Comparison of ENCODE assay signal across 9 cellular contexts in genomic region chr1:169601096-169601881, GRCh38. TPM values are rescaled to one million over a fixed set of nuclear protein-coding genes. Genes with fewer than 3 reads are reported as not detected.
DNase-seq lines count a peak whose midpoint lies in the region; ATAC-seq, FAIRE-seq and TF ChIP-seq lines count a peak whose summit lies in the region.
"Had no signal": no experiment of that assay in that cellular context is flagged by ENCODE, and none has a peak within 500 bp of the region (broad histone marks: within the 10 kb centered on the region; RNA-seq: fewer than 3 reads in every experiment).

No MANE protein-coding gene starts in this region.

- no peak overlapping the region for H3K18ac ChIP-seq in neuronal stem cell (ENCODE audit: low read length)

- no peaks in the 10 kb centered on the region for H3K36me3 ChIP-seq in Caco-2 (ENCODE audit: control insufficient read depth, insufficient read depth, low read length)
- H3K36me3 ChIP-seq in neuronal stem cell (replicated peaks in 1 of 2; ENCODE audit: control insufficient read depth in 2 of 2, insufficient read depth in 2 of 2, low read length in 2 of 2) = no peaks in the 10 kb centered on the region
- H3K36me3 ChIP-seq: SJSA1 had no signal

- no CpG with 5 or more reads among the region's 3 CpGs for WGBS in neuronal stem cell (ENCODE audit: extremely low coverage in 2 of 2, insufficient read length in 2 of 2, insufficient replicate concordance in 1 of 2), 2 donors

- no peak overlapping the region for H2BK12ac ChIP-seq in neuronal stem cell (ENCODE audit: low read length)

- no peaks in the 10 kb centered on the region for H3K9me3 Mint-ChIP-seq in Caco-2 (ENCODE audit: unreplicated experiment)

- H3K9ac ChIP-seq in neuronal stem cell (ENCODE audit: low read depth, low read length, poor library complexity) = no peak overlapping the region

- intact Hi-C loops in Caco-2 (cut with micrococcal nuclease; ENCODE audit: unreplicated experiment) = loop anchor here (1.0 kb wide), 3 partner anchors 51 to 208 kb away; no protein-coding TSS in a partner anchor

- no TSS peak for BruUV-seq in Caco-2 (replicated peaks; lab: Mats Ljungman, UMichigan)

- ATAC-seq in GM21723 (IDR thresholded peaks at IDR 0.05; ENCODE audit: unreplicated experiment) = peak; percentile 67
- no peak for ATAC-seq in GM21528 (IDR thresholded peaks at IDR 0.05; ENCODE audit: low FRiP score, unreplicated experiment)
- ATAC-seq in HG02981 (IDR thresholded peaks at IDR 0.05; ENCODE audit: unreplicated experiment) = no peak

- H3K4me3 Mint-ChIP-seq in Caco-2 (ENCODE audit: unreplicated experiment) = no peak overlapping the region

- FAIRE-seq in RCC 7860 (lab: Jason Lieb, UNC) = peak; percentile 16

- CTCF ChIA-PET in Caco-2 (lab: Charles Lee) = interaction anchor here (1.8 to 2.1 kb wide), 2 partner anchors 111 to 208 kb away, joined by 9 to 23 read pairs; no protein-coding TSS in a partner anchor

- no peak overlapping the region for H3K27ac ChIP-seq in neuronal stem cell (replicated peaks; ENCODE audit: low read length)
- H3K27ac ChIP-seq: SJSA1 had no signal

- peak in 1 of 2 experiments; percentile 34 for DNase-seq in Caco-2
- peak; percentile 34 for DNase-seq in RCC 7860 (ENCODE audit: low spot score)
- DNase-seq in epithelial cell of esophagus (ENCODE audit: low read depth) = peak; percentile 33
- DNase-seq in neuronal stem cell (ENCODE audit: low spot score) = peak; percentile 8
- no peak for DNase-seq in cerebellar nuclear complex (lab: John Stamatoyannopoulos, UW)

- H3K4ac ChIP-seq in neuronal stem cell (ENCODE audit: low read length) = no peak overlapping the region

- H2BK15ac ChIP-seq in neuronal stem cell (ENCODE audit: low read length) = no peak overlapping the region

- no peak overlapping the region for H4K91ac ChIP-seq in neuronal stem cell (ENCODE audit: low read depth, low read length, poor library complexity)

- no peaks in the 10 kb centered on the region for H3K4me1 ChIP-seq in Caco-2
- no peaks in the 10 kb centered on the region for H3K4me1 ChIP-seq in neuronal stem cell (ENCODE audit: control insufficient read depth in 2 of 2, insufficient read depth in 1 of 2, low read depth in 1 of 2, low read length in 2 of 2)
- H3K4me1 ChIP-seq: SJSA1 had no signal

- no peak overlapping the region for H2BK120ac ChIP-seq in neuronal stem cell (ENCODE audit: low read depth, low read length)

- no peak overlapping the region for H3K4me2 ChIP-seq in neuronal stem cell (ENCODE audit: insufficient read depth, low read length, poor library complexity, severe bottlenecking)

- POLR2A ChIA-PET in Caco-2 (lab: Charles Lee) = no interaction called here

- H3K27ac Mint-ChIP-seq in Caco-2 (ENCODE audit: unreplicated experiment) = no peak overlapping the region

- H3K4me3 ChIP-seq in Caco-2 (ENCODE audit: low read depth, low read length) (no peak overlapping the region), epithelial cell of esophagus (ENCODE audit: low read length) (no peak overlapping the region), neuronal stem cell (ENCODE audit: low read length in 2 of 2) (no peak overlapping the region)
- H3K4me3 ChIP-seq: SJSA1 had no signal

- H3K4me1 Mint-ChIP-seq in Caco-2 (ENCODE audit: low read depth, unreplicated experiment) = no peaks in the 10 kb centered on the region

- H3K79me1 ChIP-seq in neuronal stem cell (ENCODE audit: low read depth, low read length) = no peaks in the 10 kb centered on the region

- H2AK5ac ChIP-seq in neuronal stem cell (ENCODE audit: low read depth, low read length) = no peak overlapping the region

- no peaks in the 10 kb centered on the region for H3K36me3 Mint-ChIP-seq in Caco-2 (ENCODE audit: insufficient read depth, unreplicated experiment)

- no peaks in the 10 kb centered on the region; the same call in 1 of the 2 replicates for H3K27me3 ChIP-seq in Caco-2 (replicated peaks; ENCODE audit: control insufficient read depth, insufficient read depth, low read length)
- no peaks in the 10 kb centered on the region for H3K27me3 ChIP-seq in neuronal stem cell (ENCODE audit: control insufficient read depth in 3 of 3, insufficient read depth in 3 of 3, low read depth in 1 of 3, low read length in 3 of 3)

- TF ChIP-seq CTCF in Caco-2 (IDR thresholded peaks at IDR 0.05; ENCODE audit: insufficient read depth in 1 of 2, low read depth in 1 of 2, low read length in 1 of 2, severe bottlenecking in 1 of 2, unreplicated experiment in 1 of 2) (peak; percentile 35 to 41), epithelial cell of esophagus (IDR thresholded peaks at IDR 0.05; ENCODE audit: insufficient read depth, low read depth, low read length, missing control alignments) (peak; percentile 43)

- peaks cover 6% of the 10 kb centered on the region for H3K27me3 Mint-ChIP-seq in Caco-2 (ENCODE audit: insufficient read depth, unreplicated experiment)

- no peak overlapping the region for H2AFZ ChIP-seq in neuronal stem cell (ENCODE audit: low read length)

- no peak overlapping the region for H2BK5ac ChIP-seq in neuronal stem cell (ENCODE audit: low read length)

- no peak overlapping the region for H3K23ac ChIP-seq in neuronal stem cell (ENCODE audit: low read depth, low read length, poor library complexity)

- H4K8ac ChIP-seq in neuronal stem cell (ENCODE audit: low read depth, low read length) = no peak overlapping the region

- H3K9me3 ChIP-seq in Caco-2 (no peaks in the 10 kb centered on the region), neuronal stem cell (replicated peaks in 1 of 2; ENCODE audit: control insufficient read depth in 2 of 2, insufficient read depth in 1 of 2, low read depth in 1 of 2, low read length in 2 of 2) (no peaks in the 10 kb centered on the region)
- H3K9me3 ChIP-seq: SJSA1 had no signal

- H3K14ac ChIP-seq in neuronal stem cell (ENCODE audit: low read length) = no peak overlapping the region

RNA-seq across cellular contexts. Expression of gene F5, which starts 15.0 kb away (rescaled TPM):
- 0.50 and 0.74 TPM in 2 replicates for total RNA-seq in Caco-2 (2022)
- 0.03 TPM for polyA plus RNA-seq in neuronal stem cell (2013, experiment 1 of 2)
- polyA plus RNA-seq in neuronal stem cell (2013, experiment 2 of 2) = 0.03 TPM
- total RNA-seq: SJSA1 had no signal

RNA-seq across cellular contexts. Expression of gene SELP, which starts 28.6 kb away (rescaled TPM):
- total RNA-seq in Caco-2 (2022) = not detected in 2 replicates
- polyA plus RNA-seq in neuronal stem cell (2013, experiment 1 of 2) = not detected
- not detected for polyA plus RNA-seq in neuronal stem cell (2013, experiment 2 of 2)
- total RNA-seq: SJSA1 had no signal

Comparison
In these comparisons a context has a peak if more than half of its experiments do, and no peak if none do; other contexts are left out.
1. DNase-seq: peak in RCC 7860 (single experiment), epithelial cell of esophagus (single experiment) and neuronal stem cell (single experiment); none in cerebellar nuclear complex (0 of 2).